Comparison of ENCODE assay signal across 1 cellular context in the genomic region with DNA sequence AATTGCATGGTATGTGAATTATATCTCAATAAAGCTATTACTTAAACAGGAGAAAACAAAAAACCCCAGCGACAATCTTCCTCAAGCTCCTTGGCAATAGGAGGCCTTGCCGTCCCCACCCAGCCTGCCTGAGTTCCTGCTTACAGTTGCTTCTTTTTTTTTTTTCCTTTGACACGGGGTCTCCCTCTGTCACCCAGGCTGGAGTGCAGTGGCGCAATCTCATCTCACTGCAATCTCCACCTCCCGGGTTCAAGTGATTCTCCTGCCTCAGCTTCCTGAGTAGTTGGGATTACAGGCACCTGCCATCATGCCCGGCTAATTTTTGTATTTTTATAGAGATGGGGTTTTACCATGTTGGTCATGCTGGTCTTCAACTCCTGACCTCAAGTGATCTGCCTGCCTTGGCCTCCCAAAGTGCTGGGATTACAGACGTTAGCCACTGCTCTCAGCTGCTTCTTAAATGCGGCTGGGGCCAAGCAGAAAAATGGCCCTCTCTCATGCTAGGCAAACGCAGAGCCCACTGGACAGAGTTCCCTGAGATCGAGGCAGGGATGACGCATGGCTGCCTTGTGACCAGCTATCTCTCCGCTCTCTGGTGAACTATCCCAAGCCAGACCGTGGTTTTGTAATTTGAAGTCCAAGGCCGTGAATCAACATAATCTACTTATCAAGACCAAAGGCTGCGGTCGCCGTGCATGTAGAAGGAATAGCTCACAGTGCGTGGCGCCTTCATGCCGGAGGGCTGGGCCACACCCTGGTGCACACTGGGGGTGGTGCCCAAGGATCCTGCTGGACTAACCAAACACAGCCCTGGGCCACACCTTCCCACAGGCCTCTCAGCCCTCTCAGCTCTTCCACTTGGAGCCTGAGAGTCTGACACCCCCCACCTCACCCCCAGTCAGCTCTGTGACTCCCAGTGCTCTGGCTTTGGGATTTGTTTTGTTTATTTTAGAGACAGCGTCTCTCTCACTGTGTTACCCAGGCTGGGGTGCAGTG.
TF ChIP-seq lines count a peak whose summit lies in the region.

No MANE protein-coding gene starts in this region.

TF ChIP-seq in K562, 482 proteins besides CTCF, POLR2A, EP300 and RAD21 (continued from another document and continues in another):
- TF ChIP-seq, protein P1, sequence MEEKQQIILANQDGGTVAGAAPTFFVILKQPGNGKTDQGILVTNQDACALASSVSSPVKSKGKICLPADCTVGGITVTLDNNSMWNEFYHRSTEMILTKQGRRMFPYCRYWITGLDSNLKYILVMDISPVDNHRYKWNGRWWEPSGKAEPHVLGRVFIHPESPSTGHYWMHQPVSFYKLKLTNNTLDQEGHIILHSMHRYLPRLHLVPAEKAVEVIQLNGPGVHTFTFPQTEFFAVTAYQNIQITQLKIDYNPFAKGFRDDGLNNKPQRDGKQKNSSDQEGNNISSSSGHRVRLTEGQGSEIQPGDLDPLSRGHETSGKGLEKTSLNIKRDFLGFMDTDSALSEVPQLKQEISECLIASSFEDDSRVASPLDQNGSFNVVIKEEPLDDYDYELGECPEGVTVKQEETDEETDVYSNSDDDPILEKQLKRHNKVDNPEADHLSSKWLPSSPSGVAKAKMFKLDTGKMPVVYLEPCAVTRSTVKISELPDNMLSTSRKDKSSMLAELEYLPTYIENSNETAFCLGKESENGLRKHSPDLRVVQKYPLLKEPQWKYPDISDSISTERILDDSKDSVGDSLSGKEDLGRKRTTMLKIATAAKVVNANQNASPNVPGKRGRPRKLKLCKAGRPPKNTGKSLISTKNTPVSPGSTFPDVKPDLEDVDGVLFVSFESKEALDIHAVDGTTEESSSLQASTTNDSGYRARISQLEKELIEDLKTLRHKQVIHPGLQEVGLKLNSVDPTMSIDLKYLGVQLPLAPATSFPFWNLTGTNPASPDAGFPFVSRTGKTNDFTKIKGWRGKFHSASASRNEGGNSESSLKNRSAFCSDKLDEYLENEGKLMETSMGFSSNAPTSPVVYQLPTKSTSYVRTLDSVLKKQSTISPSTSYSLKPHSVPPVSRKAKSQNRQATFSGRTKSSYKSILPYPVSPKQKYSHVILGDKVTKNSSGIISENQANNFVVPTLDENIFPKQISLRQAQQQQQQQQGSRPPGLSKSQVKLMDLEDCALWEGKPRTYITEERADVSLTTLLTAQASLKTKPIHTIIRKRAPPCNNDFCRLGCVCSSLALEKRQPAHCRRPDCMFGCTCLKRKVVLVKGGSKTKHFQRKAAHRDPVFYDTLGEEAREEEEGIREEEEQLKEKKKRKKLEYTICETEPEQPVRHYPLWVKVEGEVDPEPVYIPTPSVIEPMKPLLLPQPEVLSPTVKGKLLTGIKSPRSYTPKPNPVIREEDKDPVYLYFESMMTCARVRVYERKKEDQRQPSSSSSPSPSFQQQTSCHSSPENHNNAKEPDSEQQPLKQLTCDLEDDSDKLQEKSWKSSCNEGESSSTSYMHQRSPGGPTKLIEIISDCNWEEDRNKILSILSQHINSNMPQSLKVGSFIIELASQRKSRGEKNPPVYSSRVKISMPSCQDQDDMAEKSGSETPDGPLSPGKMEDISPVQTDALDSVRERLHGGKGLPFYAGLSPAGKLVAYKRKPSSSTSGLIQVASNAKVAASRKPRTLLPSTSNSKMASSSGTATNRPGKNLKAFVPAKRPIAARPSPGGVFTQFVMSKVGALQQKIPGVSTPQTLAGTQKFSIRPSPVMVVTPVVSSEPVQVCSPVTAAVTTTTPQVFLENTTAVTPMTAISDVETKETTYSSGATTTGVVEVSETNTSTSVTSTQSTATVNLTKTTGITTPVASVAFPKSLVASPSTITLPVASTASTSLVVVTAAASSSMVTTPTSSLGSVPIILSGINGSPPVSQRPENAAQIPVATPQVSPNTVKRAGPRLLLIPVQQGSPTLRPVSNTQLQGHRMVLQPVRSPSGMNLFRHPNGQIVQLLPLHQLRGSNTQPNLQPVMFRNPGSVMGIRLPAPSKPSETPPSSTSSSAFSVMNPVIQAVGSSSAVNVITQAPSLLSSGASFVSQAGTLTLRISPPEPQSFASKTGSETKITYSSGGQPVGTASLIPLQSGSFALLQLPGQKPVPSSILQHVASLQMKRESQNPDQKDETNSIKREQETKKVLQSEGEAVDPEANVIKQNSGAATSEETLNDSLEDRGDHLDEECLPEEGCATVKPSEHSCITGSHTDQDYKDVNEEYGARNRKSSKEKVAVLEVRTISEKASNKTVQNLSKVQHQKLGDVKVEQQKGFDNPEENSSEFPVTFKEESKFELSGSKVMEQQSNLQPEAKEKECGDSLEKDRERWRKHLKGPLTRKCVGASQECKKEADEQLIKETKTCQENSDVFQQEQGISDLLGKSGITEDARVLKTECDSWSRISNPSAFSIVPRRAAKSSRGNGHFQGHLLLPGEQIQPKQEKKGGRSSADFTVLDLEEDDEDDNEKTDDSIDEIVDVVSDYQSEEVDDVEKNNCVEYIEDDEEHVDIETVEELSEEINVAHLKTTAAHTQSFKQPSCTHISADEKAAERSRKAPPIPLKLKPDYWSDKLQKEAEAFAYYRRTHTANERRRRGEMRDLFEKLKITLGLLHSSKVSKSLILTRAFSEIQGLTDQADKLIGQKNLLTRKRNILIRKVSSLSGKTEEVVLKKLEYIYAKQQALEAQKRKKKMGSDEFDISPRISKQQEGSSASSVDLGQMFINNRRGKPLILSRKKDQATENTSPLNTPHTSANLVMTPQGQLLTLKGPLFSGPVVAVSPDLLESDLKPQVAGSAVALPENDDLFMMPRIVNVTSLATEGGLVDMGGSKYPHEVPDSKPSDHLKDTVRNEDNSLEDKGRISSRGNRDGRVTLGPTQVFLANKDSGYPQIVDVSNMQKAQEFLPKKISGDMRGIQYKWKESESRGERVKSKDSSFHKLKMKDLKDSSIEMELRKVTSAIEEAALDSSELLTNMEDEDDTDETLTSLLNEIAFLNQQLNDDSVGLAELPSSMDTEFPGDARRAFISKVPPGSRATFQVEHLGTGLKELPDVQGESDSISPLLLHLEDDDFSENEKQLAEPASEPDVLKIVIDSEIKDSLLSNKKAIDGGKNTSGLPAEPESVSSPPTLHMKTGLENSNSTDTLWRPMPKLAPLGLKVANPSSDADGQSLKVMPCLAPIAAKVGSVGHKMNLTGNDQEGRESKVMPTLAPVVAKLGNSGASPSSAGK (IDR thresholded peaks at IDR 0.05): peak; percentile 96
- no peak for TF ChIP-seq ZC3H11A (IDR thresholded peaks at IDR 0.05; ENCODE audit: low read depth, low read length)
- TF ChIP-seq ETV5 (CRISPR knock-in tag; IDR thresholded peaks at IDR 0.05; ENCODE audit: low read depth): peak; percentile 18; the same call in 1 of the 2 replicates
- peak; percentile 78 for TF ChIP-seq GATA2 (CRISPR knock-in tag; IDR thresholded peaks at IDR 0.05)
- TF ChIP-seq ELF4 (CRISPR knock-in tag; IDR thresholded peaks at IDR 0.05): peak; percentile 17; the same call in 1 of the 2 replicates
- TF ChIP-seq, protein P2, sequence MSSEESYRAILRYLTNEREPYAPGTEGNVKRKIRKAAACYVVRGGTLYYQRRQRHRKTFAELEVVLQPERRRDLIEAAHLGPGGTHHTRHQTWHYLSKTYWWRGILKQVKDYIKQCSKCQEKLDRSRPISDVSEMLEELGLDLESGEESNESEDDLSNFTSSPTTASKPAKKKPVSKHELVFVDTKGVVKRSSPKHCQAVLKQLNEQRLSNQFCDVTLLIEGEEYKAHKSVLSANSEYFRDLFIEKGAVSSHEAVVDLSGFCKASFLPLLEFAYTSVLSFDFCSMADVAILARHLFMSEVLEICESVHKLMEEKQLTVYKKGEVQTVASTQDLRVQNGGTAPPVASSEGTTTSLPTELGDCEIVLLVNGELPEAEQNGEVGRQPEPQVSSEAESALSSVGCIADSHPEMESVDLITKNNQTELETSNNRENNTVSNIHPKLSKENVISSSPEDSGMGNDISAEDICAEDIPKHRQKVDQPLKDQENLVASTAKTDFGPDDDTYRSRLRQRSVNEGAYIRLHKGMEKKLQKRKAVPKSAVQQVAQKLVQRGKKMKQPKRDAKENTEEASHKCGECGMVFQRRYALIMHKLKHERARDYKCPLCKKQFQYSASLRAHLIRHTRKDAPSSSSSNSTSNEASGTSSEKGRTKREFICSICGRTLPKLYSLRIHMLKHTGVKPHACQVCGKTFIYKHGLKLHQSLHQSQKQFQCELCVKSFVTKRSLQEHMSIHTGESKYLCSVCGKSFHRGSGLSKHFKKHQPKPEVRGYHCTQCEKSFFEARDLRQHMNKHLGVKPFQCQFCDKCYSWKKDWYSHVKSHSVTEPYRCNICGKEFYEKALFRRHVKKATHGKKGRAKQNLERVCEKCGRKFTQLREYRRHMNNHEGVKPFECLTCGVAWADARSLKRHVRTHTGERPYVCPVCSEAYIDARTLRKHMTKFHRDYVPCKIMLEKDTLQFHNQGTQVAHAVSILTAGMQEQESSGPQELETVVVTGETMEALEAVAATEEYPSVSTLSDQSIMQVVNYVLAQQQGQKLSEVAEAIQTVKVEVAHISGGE (CRISPR knock-in tag; IDR thresholded peaks at IDR 0.05): peak in 1 of 3 experiments; percentile 34; a peak in 2 of 6 replicates
- no peak for TF ChIP-seq ZC3H8 (IDR thresholded peaks at IDR 0.05)
- peak; percentile 76; the same call in 1 of the 2 replicates for TF ChIP-seq BACH1 (tag; IDR thresholded peaks at IDR 0.05)
- no peak for TF ChIP-seq ARHGAP35 (IDR thresholded peaks at IDR 0.05; ENCODE audit: partially characterized antibody)
- TF ChIP-seq PHF20 (IDR thresholded peaks at IDR 0.05; ENCODE audit: partially characterized antibody): peak; percentile 18
- TF ChIP-seq RUNX1 (IDR thresholded peaks at IDR 0.05; ENCODE audit: low read depth): peak; percentile 81; the same call in 1 of the 2 replicates
- TF ChIP-seq PTBP1 (IDR thresholded peaks at IDR 0.05; ENCODE audit: low read depth, low read length): no peak
- TF ChIP-seq, protein P3, sequence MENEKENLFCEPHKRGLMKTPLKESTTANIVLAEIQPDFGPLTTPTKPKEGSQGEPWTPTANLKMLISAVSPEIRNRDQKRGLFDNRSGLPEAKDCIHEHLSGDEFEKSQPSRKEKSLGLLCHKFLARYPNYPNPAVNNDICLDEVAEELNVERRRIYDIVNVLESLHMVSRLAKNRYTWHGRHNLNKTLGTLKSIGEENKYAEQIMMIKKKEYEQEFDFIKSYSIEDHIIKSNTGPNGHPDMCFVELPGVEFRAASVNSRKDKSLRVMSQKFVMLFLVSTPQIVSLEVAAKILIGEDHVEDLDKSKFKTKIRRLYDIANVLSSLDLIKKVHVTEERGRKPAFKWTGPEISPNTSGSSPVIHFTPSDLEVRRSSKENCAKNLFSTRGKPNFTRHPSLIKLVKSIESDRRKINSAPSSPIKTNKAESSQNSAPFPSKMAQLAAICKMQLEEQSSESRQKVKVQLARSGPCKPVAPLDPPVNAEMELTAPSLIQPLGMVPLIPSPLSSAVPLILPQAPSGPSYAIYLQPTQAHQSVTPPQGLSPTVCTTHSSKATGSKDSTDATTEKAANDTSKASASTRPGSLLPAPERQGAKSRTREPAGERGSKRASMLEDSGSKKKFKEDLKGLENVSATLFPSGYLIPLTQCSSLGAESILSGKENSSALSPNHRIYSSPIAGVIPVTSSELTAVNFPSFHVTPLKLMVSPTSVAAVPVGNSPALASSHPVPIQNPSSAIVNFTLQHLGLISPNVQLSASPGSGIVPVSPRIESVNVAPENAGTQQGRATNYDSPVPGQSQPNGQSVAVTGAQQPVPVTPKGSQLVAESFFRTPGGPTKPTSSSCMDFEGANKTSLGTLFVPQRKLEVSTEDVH (IDR thresholded peaks at IDR 0.05; ENCODE audit: low read depth, partially characterized antibody): no peak
- no peak for TF ChIP-seq SRF (CRISPR knock-in tag; IDR thresholded peaks at IDR 0.05)
- peak; percentile 25; the same call in 1 of the 2 replicates for TF ChIP-seq CEBPG (CRISPR knock-in tag; IDR thresholded peaks at IDR 0.05)
- peak; percentile 19 to 58; a peak in 3 of 4 replicates for TF ChIP-seq CEBPG (tag; conservative IDR thresholded peaks at IDR 0.05 in 1 of 2, IDR thresholded peaks at IDR 0.05 in 1 of 2)
- TF ChIP-seq BRD4 (IDR thresholded peaks at IDR 0.05): no peak
- TF ChIP-seq MIER1 (IDR thresholded peaks at IDR 0.05; ENCODE audit: low read depth): no peak
- TF ChIP-seq, protein P4, sequence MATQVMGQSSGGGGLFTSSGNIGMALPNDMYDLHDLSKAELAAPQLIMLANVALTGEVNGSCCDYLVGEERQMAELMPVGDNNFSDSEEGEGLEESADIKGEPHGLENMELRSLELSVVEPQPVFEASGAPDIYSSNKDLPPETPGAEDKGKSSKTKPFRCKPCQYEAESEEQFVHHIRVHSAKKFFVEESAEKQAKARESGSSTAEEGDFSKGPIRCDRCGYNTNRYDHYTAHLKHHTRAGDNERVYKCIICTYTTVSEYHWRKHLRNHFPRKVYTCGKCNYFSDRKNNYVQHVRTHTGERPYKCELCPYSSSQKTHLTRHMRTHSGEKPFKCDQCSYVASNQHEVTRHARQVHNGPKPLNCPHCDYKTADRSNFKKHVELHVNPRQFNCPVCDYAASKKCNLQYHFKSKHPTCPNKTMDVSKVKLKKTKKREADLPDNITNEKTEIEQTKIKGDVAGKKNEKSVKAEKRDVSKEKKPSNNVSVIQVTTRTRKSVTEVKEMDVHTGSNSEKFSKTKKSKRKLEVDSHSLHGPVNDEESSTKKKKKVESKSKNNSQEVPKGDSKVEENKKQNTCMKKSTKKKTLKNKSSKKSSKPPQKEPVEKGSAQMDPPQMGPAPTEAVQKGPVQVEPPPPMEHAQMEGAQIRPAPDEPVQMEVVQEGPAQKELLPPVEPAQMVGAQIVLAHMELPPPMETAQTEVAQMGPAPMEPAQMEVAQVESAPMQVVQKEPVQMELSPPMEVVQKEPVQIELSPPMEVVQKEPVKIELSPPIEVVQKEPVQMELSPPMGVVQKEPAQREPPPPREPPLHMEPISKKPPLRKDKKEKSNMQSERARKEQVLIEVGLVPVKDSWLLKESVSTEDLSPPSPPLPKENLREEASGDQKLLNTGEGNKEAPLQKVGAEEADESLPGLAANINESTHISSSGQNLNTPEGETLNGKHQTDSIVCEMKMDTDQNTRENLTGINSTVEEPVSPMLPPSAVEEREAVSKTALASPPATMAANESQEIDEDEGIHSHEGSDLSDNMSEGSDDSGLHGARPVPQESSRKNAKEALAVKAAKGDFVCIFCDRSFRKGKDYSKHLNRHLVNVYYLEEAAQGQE (CRISPR knock-in tag; IDR thresholded peaks at IDR 0.05; ENCODE audit: low read depth): 0 out of 2 replicates have a peak, but pooled peaks have one; percentile 57
- no peak for TF ChIP-seq U2AF2 (optimal IDR thresholded peaks at IDR 0.05; ENCODE audit: low read depth, low read length)
- TF ChIP-seq, protein P5, sequence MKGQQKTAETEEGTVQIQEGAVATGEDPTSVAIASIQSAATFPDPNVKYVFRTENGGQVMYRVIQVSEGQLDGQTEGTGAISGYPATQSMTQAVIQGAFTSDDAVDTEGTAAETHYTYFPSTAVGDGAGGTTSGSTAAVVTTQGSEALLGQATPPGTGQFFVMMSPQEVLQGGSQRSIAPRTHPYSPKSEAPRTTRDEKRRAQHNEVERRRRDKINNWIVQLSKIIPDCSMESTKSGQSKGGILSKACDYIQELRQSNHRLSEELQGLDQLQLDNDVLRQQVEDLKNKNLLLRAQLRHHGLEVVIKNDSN (CRISPR knock-in tag; IDR thresholded peaks at IDR 0.05): peak; percentile 66
- TF ChIP-seq FOSL1 (tag; conservative IDR thresholded peaks at IDR 0.05): peak; percentile 97
- no peak for TF ChIP-seq CBX1 (IDR thresholded peaks at IDR 0.05; ENCODE audit: low read depth)
- no peak for TF ChIP-seq CREB1 (IDR thresholded peaks at IDR 0.05)
- TF ChIP-seq CREB1 (CRISPR knock-in tag; IDR thresholded peaks at IDR 0.05): peak; percentile 53; the same call in 1 of the 2 replicates
- TF ChIP-seq SMAD2 (IDR thresholded peaks at IDR 0.05; ENCODE audit: low read depth, low read length): no peak
